In the genomic region with DNA sequence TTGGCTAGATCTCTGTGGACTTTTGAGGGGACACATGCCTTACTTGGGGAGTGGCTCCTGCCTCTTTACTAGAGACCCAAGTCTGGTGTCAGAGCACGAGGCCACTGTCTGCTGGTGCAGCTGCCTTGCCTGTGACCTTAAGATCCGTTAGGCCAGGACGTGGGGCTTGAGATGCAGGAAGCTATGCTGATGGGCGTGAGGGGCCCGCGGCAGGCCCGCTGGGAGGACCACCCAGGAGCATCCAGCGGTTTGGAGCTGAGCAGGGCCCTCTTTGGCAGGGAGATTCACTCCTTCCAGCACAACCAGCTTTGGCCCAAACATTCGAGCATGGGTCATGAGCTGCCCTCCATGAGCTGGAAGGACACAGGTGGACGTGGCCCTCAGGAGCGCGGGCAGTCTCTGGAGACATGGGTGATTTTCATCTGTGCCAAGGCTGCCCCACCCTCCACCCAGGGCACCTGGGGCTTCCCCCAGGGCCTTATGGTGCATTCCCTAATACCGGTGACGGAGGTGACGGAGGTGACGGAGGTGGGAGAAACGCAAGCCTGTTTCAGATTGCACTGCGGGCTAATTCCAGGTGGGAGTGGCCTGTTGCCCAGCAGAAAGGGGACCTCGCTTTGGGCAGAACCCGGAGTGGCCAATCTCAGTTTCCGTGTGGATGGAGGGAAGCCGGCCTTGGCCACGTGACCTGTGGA, we compare ENCODE assay signal across 2 cellular contexts.
TF ChIP-seq lines count a peak whose summit lies in the region.

No MANE protein-coding gene starts in this region.

TF ChIP-seq in HepG2, 621 proteins besides CTCF, POLR2A, EP300 and RAD21:
- TF ChIP-seq, protein P1, sequence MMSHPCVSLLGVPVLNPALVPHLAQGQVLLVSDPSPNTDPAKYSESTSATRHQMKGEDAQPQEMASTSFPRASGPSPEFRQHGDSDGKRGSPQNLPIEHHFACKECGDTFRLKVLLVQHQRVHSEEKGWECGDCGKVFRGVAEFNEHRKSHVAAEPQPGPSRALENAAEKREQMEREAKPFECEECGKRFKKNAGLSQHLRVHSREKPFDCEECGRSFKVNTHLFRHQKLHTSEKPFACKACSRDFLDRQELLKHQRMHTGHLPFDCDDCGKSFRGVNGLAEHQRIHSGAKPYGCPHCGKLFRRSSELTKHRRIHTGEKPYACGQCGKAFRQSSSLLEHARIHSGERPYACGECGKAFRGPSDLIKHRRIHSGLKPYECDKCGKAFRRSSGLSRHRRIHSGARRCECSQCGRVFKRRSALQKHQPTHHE (CRISPR knock-in tag; IDR thresholded peaks at IDR 0.05; ENCODE audit: borderline replicate concordance) = no peak
- no peak for TF ChIP-seq KMT2B (CRISPR knock-in tag; IDR thresholded peaks at IDR 0.05)
- peak; percentile 15; the same call in 1 of the 2 replicates for TF ChIP-seq POLR2G (IDR thresholded peaks at IDR 0.05; ENCODE audit: low read depth, low read length)
- TF ChIP-seq AGO2 (optimal IDR thresholded peaks at IDR 0.05; ENCODE audit: low read depth, low read length) = peak; percentile 72

TF ChIP-seq in GM23338, 12 proteins besides CTCF, POLR2A, EP300 and RAD21:
- no peak for TF ChIP-seq STAT1 (IDR thresholded peaks at IDR 0.05; ENCODE audit: unreplicated experiment)
- no peak for TF ChIP-seq JUNB (IDR thresholded peaks at IDR 0.05; ENCODE audit: unreplicated experiment)
- TF ChIP-seq, protein P2, sequence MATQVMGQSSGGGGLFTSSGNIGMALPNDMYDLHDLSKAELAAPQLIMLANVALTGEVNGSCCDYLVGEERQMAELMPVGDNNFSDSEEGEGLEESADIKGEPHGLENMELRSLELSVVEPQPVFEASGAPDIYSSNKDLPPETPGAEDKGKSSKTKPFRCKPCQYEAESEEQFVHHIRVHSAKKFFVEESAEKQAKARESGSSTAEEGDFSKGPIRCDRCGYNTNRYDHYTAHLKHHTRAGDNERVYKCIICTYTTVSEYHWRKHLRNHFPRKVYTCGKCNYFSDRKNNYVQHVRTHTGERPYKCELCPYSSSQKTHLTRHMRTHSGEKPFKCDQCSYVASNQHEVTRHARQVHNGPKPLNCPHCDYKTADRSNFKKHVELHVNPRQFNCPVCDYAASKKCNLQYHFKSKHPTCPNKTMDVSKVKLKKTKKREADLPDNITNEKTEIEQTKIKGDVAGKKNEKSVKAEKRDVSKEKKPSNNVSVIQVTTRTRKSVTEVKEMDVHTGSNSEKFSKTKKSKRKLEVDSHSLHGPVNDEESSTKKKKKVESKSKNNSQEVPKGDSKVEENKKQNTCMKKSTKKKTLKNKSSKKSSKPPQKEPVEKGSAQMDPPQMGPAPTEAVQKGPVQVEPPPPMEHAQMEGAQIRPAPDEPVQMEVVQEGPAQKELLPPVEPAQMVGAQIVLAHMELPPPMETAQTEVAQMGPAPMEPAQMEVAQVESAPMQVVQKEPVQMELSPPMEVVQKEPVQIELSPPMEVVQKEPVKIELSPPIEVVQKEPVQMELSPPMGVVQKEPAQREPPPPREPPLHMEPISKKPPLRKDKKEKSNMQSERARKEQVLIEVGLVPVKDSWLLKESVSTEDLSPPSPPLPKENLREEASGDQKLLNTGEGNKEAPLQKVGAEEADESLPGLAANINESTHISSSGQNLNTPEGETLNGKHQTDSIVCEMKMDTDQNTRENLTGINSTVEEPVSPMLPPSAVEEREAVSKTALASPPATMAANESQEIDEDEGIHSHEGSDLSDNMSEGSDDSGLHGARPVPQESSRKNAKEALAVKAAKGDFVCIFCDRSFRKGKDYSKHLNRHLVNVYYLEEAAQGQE (IDR thresholded peaks at IDR 0.05; ENCODE audit: unreplicated experiment) = no peak
- no peak for TF ChIP-seq POLR2AphosphoS5 (IDR thresholded peaks at IDR 0.05; ENCODE audit: low read depth)
- no peak for TF ChIP-seq EZH2 (IDR thresholded peaks at IDR 0.05; ENCODE audit: low read depth, unreplicated experiment)
- no peak for TF ChIP-seq NANOG (IDR thresholded peaks at IDR 0.05; ENCODE audit: borderline replicate concordance)
- TF ChIP-seq ZNF331 (CRISPR knock-in tag; IDR thresholded peaks at IDR 0.05; ENCODE audit: low read depth) = no peak
- TF ChIP-seq EZH2phosphoT487 (IDR thresholded peaks at IDR 0.05; ENCODE audit: unreplicated experiment) = no peak
- no peak for TF ChIP-seq CREB1 (CRISPR knock-in tag; IDR thresholded peaks at IDR 0.05; ENCODE audit: low read depth)
- TF ChIP-seq, protein P3, sequence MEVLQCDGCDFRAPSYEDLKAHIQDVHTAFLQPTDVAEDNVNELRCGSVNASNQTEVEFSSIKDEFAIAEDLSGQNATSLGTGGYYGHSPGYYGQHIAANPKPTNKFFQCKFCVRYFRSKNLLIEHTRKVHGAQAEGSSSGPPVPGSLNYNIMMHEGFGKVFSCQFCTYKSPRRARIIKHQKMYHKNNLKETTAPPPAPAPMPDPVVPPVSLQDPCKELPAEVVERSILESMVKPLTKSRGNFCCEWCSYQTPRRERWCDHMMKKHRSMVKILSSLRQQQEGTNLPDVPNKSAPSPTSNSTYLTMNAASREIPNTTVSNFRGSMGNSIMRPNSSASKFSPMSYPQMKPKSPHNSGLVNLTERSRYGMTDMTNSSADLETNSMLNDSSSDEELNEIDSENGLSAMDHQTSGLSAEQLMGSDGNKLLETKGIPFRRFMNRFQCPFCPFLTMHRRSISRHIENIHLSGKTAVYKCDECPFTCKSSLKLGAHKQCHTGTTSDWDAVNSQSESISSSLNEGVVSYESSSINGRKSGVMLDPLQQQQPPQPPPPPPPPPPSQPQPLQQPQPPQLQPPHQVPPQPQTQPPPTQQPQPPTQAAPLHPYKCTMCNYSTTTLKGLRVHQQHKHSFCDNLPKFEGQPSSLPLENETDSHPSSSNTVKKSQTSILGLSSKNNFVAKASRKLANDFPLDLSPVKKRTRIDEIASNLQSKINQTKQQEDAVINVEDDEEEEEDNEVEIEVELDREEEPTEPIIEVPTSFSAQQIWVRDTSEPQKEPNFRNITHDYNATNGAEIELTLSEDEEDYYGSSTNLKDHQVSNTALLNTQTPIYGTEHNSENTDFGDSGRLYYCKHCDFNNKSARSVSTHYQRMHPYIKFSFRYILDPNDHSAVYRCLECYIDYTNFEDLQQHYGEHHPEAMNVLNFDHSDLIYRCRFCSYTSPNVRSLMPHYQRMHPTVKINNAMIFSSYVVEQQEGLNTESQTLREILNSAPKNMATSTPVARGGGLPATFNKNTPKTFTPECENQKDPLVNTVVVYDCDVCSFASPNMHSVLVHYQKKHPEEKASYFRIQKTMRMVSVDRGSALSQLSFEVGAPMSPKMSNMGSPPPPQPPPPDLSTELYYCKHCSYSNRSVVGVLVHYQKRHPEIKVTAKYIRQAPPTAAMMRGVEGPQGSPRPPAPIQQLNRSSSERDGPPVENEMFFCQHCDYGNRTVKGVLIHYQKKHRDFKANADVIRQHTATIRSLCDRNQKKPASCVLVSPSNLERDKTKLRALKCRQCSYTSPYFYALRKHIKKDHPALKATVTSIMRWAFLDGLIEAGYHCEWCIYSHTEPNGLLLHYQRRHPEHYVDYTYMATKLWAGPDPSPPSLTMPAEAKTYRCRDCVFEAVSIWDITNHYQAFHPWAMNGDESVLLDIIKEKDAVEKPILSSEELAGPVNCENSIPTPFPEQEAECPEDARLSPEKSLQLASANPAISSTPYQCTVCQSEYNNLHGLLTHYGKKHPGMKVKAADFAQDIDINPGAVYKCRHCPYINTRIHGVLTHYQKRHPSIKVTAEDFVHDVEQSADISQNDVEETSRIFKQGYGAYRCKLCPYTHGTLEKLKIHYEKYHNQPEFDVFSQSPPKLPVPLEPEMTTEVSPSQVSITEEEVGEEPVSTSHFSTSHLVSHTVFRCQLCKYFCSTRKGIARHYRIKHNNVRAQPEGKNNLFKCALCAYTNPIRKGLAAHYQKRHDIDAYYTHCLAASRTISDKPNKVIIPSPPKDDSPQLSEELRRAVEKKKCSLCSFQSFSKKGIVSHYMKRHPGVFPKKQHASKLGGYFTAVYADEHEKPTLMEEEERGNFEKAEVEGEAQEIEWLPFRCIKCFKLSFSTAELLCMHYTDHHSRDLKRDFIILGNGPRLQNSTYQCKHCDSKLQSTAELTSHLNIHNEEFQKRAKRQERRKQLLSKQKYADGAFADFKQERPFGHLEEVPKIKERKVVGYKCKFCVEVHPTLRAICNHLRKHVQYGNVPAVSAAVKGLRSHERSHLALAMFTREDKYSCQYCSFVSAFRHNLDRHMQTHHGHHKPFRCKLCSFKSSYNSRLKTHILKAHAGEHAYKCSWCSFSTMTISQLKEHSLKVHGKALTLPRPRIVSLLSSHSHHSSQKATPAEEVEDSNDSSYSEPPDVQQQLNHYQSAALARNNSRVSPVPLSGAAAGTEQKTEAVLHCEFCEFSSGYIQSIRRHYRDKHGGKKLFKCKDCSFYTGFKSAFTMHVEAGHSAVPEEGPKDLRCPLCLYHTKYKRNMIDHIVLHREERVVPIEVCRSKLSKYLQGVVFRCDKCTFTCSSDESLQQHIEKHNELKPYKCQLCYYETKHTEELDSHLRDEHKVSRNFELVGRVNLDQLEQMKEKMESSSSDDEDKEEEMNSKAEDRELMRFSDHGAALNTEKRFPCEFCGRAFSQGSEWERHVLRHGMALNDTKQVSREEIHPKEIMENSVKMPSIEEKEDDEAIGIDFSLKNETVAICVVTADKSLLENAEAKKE (CRISPR knock-in tag; IDR thresholded peaks at IDR 0.05) = no peak
- no peak for TF ChIP-seq ZNF114 (CRISPR knock-in tag; IDR thresholded peaks at IDR 0.05)
- TF ChIP-seq, protein P4, sequence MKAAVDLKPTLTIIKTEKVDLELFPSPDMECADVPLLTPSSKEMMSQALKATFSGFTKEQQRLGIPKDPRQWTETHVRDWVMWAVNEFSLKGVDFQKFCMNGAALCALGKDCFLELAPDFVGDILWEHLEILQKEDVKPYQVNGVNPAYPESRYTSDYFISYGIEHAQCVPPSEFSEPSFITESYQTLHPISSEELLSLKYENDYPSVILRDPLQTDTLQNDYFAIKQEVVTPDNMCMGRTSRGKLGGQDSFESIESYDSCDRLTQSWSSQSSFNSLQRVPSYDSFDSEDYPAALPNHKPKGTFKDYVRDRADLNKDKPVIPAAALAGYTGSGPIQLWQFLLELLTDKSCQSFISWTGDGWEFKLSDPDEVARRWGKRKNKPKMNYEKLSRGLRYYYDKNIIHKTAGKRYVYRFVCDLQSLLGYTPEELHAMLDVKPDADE (IDR thresholded peaks at IDR 0.05) = no peak
